Comparison of ENCODE assay signal across 1 cellular context in genomic region chr19:4233282-4233853, GRCh38.
TF ChIP-seq lines count a peak whose summit lies in the region.

No MANE protein-coding gene starts in this region.

TF ChIP-seq in GM23338, 12 proteins besides CTCF, POLR2A, EP300 and RAD21 (continued from another document):
- TF ChIP-seq EZH2phosphoT487 (IDR thresholded peaks at IDR 0.05; ENCODE audit: unreplicated experiment) (no peak), NANOG (IDR thresholded peaks at IDR 0.05; ENCODE audit: borderline replicate concordance) (no peak)
